ENCODE assay signal across 21 cellular contexts in genomic region chr15:39598958-39599845, GRCh38. TPM values are rescaled to one million over a fixed set of nuclear protein-coding genes. Genes with fewer than 3 reads are reported as not detected.
DNase-seq lines count a peak whose midpoint lies in the region; ATAC-seq and TF ChIP-seq lines count a peak whose summit lies in the region.
"Had no signal": no experiment of that assay in that cellular context is flagged by ENCODE, and none has a peak within 500 bp of the region (broad histone marks: within the 10 kb centered on the region; RNA-seq: fewer than 3 reads in every experiment).

No MANE protein-coding gene starts in this region.

- H3K4me1 ChIP-seq in neuronal stem cell (ENCODE audit: control insufficient read depth in 2 of 2, insufficient read depth in 1 of 2, low read depth in 1 of 2, low read length in 2 of 2): peaks cover 0 to 2% of the 10 kb centered on the region in 2 donors
- H3K4me1 ChIP-seq: BLaER1 had no signal

- CTCF ChIA-PET in activated CD8-positive, alpha-beta memory T cell treated with anti-CD3 and anti-CD28 coated beads, Interleukin-2, amount 10 ng/mL, durations not matched to agents 7 days and 5 days (lab: Charles Lee): interaction anchor here (0.7 to 1.6 kb wide), 4 partner anchors 9 to 23 kb away, joined by 3 to 6 read pairs (median 4); no protein-coding TSS in a partner anchor

- H2BK5ac ChIP-seq in neuronal stem cell (ENCODE audit: low read length): no peak overlapping the region

- H3K9ac ChIP-seq in neuronal stem cell (ENCODE audit: low read depth, low read length, poor library complexity): no peak overlapping the region
- H3K9ac ChIP-seq: BLaER1 had no signal

- H2BK12ac ChIP-seq in neuronal stem cell (ENCODE audit: low read length): no peak overlapping the region

- no peak overlapping the region for H3K27ac ChIP-seq in neuronal stem cell (replicated peaks; ENCODE audit: low read length)
- H3K27ac ChIP-seq: BLaER1 had no signal

- H3K4me2 ChIP-seq in neuronal stem cell (ENCODE audit: insufficient read depth, low read length, poor library complexity, severe bottlenecking): no peak overlapping the region
- H3K4me2 ChIP-seq: BLaER1 had no signal

- ATAC-seq in T-helper 17 cell: no peak
- no peak for ATAC-seq in activated CD8-positive, alpha-beta memory T cell treated with anti-CD3 and anti-CD28 coated beads, Interleukin-2, amount 10 ng/mL, durations not matched to agents 7 days and 5 days

- H3K4me3 Mint-ChIP-seq in T-helper 17 cell: no peak overlapping the region
- no peak overlapping the region for H3K4me3 Mint-ChIP-seq in osteocyte (ENCODE audit: unreplicated experiment)
- H3K4me3 Mint-ChIP-seq in activated CD8-positive, alpha-beta memory T cell treated with anti-CD3 and anti-CD28 coated beads, Interleukin-2, amount 10 ng/mL, durations not matched to agents 7 days and 5 days: no peak overlapping the region
- H3K4me3 Mint-ChIP-seq: activated CD4-positive, alpha-beta T cell treated with anti-CD3 and anti-CD28 coated beads, Interleukin-2, amount 10 ng/mL, durations not matched to agents 24 days and 14 days; activated T-cell treated with anti-CD3 and anti-CD28 coated beads, Interleukin-2, amount 50 U/mL, for 24 hours; T-helper 2 cell treated with Interferon-gamma antibody and Interleukin-4, amounts not matched to agents 5 μg/mL and 100 μg/mL, for 36 hours had no signal

- H3K4me3 ChIP-seq in neuronal stem cell (ENCODE audit: low read length in 2 of 2): no peak overlapping the region
- H3K4me3 ChIP-seq: BLaER1, coronary artery, MG63, Peyer's patch had no signal

- H3K27me3 ChIP-seq in neuronal stem cell (ENCODE audit: control insufficient read depth in 3 of 3, insufficient read depth in 3 of 3, low read depth in 1 of 3, low read length in 3 of 3): no peaks in the 10 kb centered on the region
- H3K27me3 ChIP-seq: BLaER1, MG63, Peyer's patch had no signal

- no peak overlapping the region for H2AFZ ChIP-seq in neuronal stem cell (ENCODE audit: low read length)

- DNase-seq in Daoy (ENCODE audit: low read depth): peak; percentile 15
- DNase-seq in T-helper 17 cell: no peak
- DNase-seq in fibroblast of peridontal ligament (ENCODE audit: extremely low read depth): peak; percentile 84
- DNase-seq in osteocyte (ENCODE audit: extremely low spot score, unreplicated experiment): no peak
- no peak for DNase-seq in cerebellum (ENCODE audit: low spot score)
- DNase-seq in HPDE6-E6E7 (ENCODE audit: extremely low spot score): no peak
- DNase-seq in activated CD8-positive, alpha-beta memory T cell treated with anti-CD3 and anti-CD28 coated beads, Interleukin-2, amount 10 ng/mL, durations not matched to agents 7 days and 5 days: no peak
- no peak for DNase-seq in neuronal stem cell (ENCODE audit: low spot score)
- DNase-seq: activated CD4-positive, alpha-beta T cell treated with anti-CD3 and anti-CD28 coated beads, Interleukin-2, amount 10 ng/mL, durations not matched to agents 24 days and 14 days; activated T-cell treated with anti-CD3 and anti-CD28 coated beads, Interleukin-2, amount 50 U/mL, for 24 hours; DMS79 treated with DMSO at 0.1 percent for 48 hours; foreskin melanocyte; mesendoderm; MG63; NCI-H2029; NCI-H69; nucleus accumbens; Peyer's patch had no signal

- TF ChIP-seq CTCF in osteocyte (IDR thresholded peaks at IDR 0.05): no peak

- no peak overlapping the region for H2AK5ac ChIP-seq in neuronal stem cell (ENCODE audit: low read depth, low read length)

- no peak overlapping the region for H3K18ac ChIP-seq in neuronal stem cell (ENCODE audit: low read length)

- H4K8ac ChIP-seq in neuronal stem cell (ENCODE audit: low read depth, low read length): no peak overlapping the region

- no peak overlapping the region for H3K23ac ChIP-seq in neuronal stem cell (ENCODE audit: low read depth, low read length, poor library complexity)

- H3K4ac ChIP-seq in neuronal stem cell (ENCODE audit: low read length): no peak overlapping the region

- peaks cover 4% of the 10 kb centered on the region for H3K36me3 Mint-ChIP-seq in T-helper 17 cell (ENCODE audit: low read depth)
- peaks cover 21% of the 10 kb centered on the region for H3K36me3 Mint-ChIP-seq in osteocyte (ENCODE audit: unreplicated experiment)
- H3K36me3 Mint-ChIP-seq in activated CD8-positive, alpha-beta memory T cell treated with anti-CD3 and anti-CD28 coated beads, Interleukin-2, amount 10 ng/mL, durations not matched to agents 7 days and 5 days: no peaks in the 10 kb centered on the region

- no CpG with 5 or more reads among the region's 12 CpGs for WGBS in neuronal stem cell (ENCODE audit: extremely low coverage in 2 of 2, insufficient read length in 2 of 2, insufficient replicate concordance in 1 of 2), 2 donors

- H3K4me1 Mint-ChIP-seq in T-helper 17 cell (peaks cover 7% of the 10 kb centered on the region), osteocyte (ENCODE audit: unreplicated experiment) (peaks cover 47% of the 10 kb centered on the region)
- H3K4me1 Mint-ChIP-seq in activated CD8-positive, alpha-beta memory T cell treated with anti-CD3 and anti-CD28 coated beads, Interleukin-2, amount 10 ng/mL, durations not matched to agents 7 days and 5 days: peaks cover 3% of the 10 kb centered on the region

- no peaks in the 10 kb centered on the region for H3K79me1 ChIP-seq in neuronal stem cell (ENCODE audit: low read depth, low read length)

- H3K14ac ChIP-seq in neuronal stem cell (ENCODE audit: low read length): no peak overlapping the region

- H3K27me3 Mint-ChIP-seq in T-helper 17 cell (no peaks in the 10 kb centered on the region), osteocyte (ENCODE audit: unreplicated experiment) (no peaks in the 10 kb centered on the region)
- H3K27me3 Mint-ChIP-seq in activated CD8-positive, alpha-beta memory T cell treated with anti-CD3 and anti-CD28 coated beads, Interleukin-2, amount 10 ng/mL, durations not matched to agents 7 days and 5 days: peaks cover 5% of the 10 kb centered on the region
- H3K27me3 Mint-ChIP-seq: activated T-cell treated with anti-CD3 and anti-CD28 coated beads, Interleukin-2, amount 50 U/mL, for 24 hours had no signal

- H2BK15ac ChIP-seq in neuronal stem cell (ENCODE audit: low read length): no peak overlapping the region

- peak overlapping the region; percentile 4 for H3K27ac Mint-ChIP-seq in T-helper 17 cell
- H3K27ac Mint-ChIP-seq in osteocyte (ENCODE audit: unreplicated experiment): peak overlapping the region; percentile 63
- no peak overlapping the region for H3K27ac Mint-ChIP-seq in activated CD8-positive, alpha-beta memory T cell treated with anti-CD3 and anti-CD28 coated beads, Interleukin-2, amount 10 ng/mL, durations not matched to agents 7 days and 5 days
- H3K27ac Mint-ChIP-seq: activated CD4-positive, alpha-beta T cell treated with anti-CD3 and anti-CD28 coated beads, Interleukin-2, amount 10 ng/mL, durations not matched to agents 24 days and 14 days; activated T-cell treated with anti-CD3 and anti-CD28 coated beads, Interleukin-2, amount 50 U/mL, for 24 hours; T-helper 2 cell treated with Interferon-gamma antibody and Interleukin-4, amounts not matched to agents 5 μg/mL and 100 μg/mL, for 36 hours had no signal

- no peak overlapping the region for H2BK120ac ChIP-seq in neuronal stem cell (ENCODE audit: low read depth, low read length)

- no peak overlapping the region for H4K91ac ChIP-seq in neuronal stem cell (ENCODE audit: low read depth, low read length, poor library complexity)

- H3K9me3 Mint-ChIP-seq in osteocyte (ENCODE audit: unreplicated experiment): no peaks in the 10 kb centered on the region
- H3K9me3 Mint-ChIP-seq in activated CD8-positive, alpha-beta memory T cell treated with anti-CD3 and anti-CD28 coated beads, Interleukin-2, amount 10 ng/mL, durations not matched to agents 7 days and 5 days (ENCODE audit: low read depth): no peaks in the 10 kb centered on the region
- H3K9me3 Mint-ChIP-seq: activated CD4-positive, alpha-beta T cell treated with anti-CD3 and anti-CD28 coated beads, Interleukin-2, amount 10 ng/mL, durations not matched to agents 24 days and 14 days; activated T-cell treated with anti-CD3 and anti-CD28 coated beads, Interleukin-2, amount 50 U/mL, for 24 hours; T-helper 2 cell treated with Interferon-gamma antibody and Interleukin-4, amounts not matched to agents 5 μg/mL and 100 μg/mL, for 36 hours had no signal

- peaks cover 3 to 41% of the 10 kb centered on the region in 2 donors for H3K36me3 ChIP-seq in neuronal stem cell (replicated peaks in 1 of 2; ENCODE audit: control insufficient read depth in 2 of 2, insufficient read depth in 2 of 2, low read length in 2 of 2)
- H3K36me3 ChIP-seq: BLaER1 had no signal

- H3K9me3 ChIP-seq in T-helper 17 cell (ENCODE audit: control insufficient read depth, low read length, poor library complexity, severe bottlenecking) (no peaks in the 10 kb centered on the region), neuronal stem cell (replicated peaks in 1 of 2; ENCODE audit: control insufficient read depth in 2 of 2, insufficient read depth in 1 of 2, low read depth in 1 of 2, low read length in 2 of 2) (no peaks in the 10 kb centered on the region)
- H3K9me3 ChIP-seq: BLaER1, MG63, Peyer's patch had no signal

RNA-seq across cellular contexts. Expression of gene THBS1, which starts 18.3 kb away (rescaled TPM):
- total RNA-seq in Daoy (2014; rRNA removed; shearing (Covaris generic)): 567 and 839 TPM in 2 replicates
- total RNA-seq in T-helper 17 cell: 10 to 100 TPM; 13.0 to 99.9 TPM
- total RNA-seq in osteocyte: 812 and 849 TPM in 2 replicates
- 58.4 TPM for total RNA-seq in cerebellum
- 1 to 10 TPM in 1 of 2 experiments, under 1 TPM in 1; 0.91 to 1.4 TPM for total RNA-seq in activated CD8-positive, alpha-beta memory T cell treated with anti-CD3 and anti-CD28 coated beads, Interleukin-2, amount 10 ng/mL, durations not matched to agents 7 days and 5 days
- 3.1 TPM for polyA plus RNA-seq in neuronal stem cell (2013, experiment 1 of 2)
- 3.8 TPM for polyA plus RNA-seq in neuronal stem cell (2013, experiment 2 of 2)

Comparison
In these comparisons a context has a peak if more than half of its experiments do, and no peak if none do; other contexts are left out.
1. DNase-seq: peak in Daoy (single experiment) and fibroblast of peridontal ligament (single experiment); none in T-helper 17 cell (0 of 3), osteocyte (single experiment), cerebellum (single experiment), HPDE6-E6E7 (single experiment), activated CD8-positive, alpha-beta memory T cell treated with anti-CD3 and anti-CD28 coated beads, Interleukin-2, amount 10 ng/mL, durations not matched to agents 7 days and 5 days (single experiment) and neuronal stem cell (single experiment).